In genomic region chr17:75506888-75507287, GRCh38 we compare ENCODE assay signal across 24 cellular contexts. TPM values are rescaled to one million over a fixed set of nuclear protein-coding genes. Genes with fewer than 3 reads are reported as not detected.
DNase-seq lines count a peak whose midpoint lies in the region; ATAC-seq and TF ChIP-seq lines count a peak whose summit lies in the region.
"Had no signal": no experiment of that assay in that cellular context is flagged by ENCODE, and none has a peak within 500 bp of the region (broad histone marks: within the 10 kb centered on the region; RNA-seq: fewer than 3 reads in every experiment).

No MANE protein-coding gene starts in this region.

- in situ Hi-C loops in ACHN (cut with HindIII; ENCODE audit: low pct_ligation_motif_present, low pct_unique_long_range_greater_than_20kb, low sequenced_read_pairs): no loop called here

- H3K9me3 Mint-ChIP-seq in activated naive CD4-positive, alpha-beta T cell treated with anti-CD3 and anti-CD28 coated beads for 36 hours: no peaks in the 10 kb centered on the region
- H3K9me3 Mint-ChIP-seq: CD4-positive, CD25-positive, alpha-beta regulatory T cell had no signal

- TF ChIP-seq POLR2A in gastroesophageal sphincter (IDR thresholded peaks at IDR 0.05) (no peak), spleen (IDR thresholded peaks at IDR 0.05) (no peak)

- DNase-seq in left ventricle myocardium inferior (no peak), Right ventricle myocardium superior (no peak), spleen (peak; percentile 69), ACHN (no peak)
- DNase-seq in activated naive CD4-positive, alpha-beta T cell treated with anti-CD3 and anti-CD28 coated beads for 36 hours: no peak
- DNase-seq: 8988T; CD4-positive, CD25-positive, alpha-beta regulatory T cell; EL; GF-D8; GOT3; HCEC 1CT; MG63; NCI-H1417; NCI-H1694 treated with DMSO at 0.1 percent for 48 hours; NCI-H2081 treated with DMSO at 0.1 percent for 48 hours; NCI-H2171 treated with DMSO at 0.1 percent for 48 hours; NCI-H524 treated with DMSO at 0.1 percent for 48 hours; NCI-H82; OCI-M1; SHP77 had no signal

- H3K4me1 Mint-ChIP-seq in activated naive CD4-positive, alpha-beta T cell treated with anti-CD3 and anti-CD28 coated beads for 36 hours (ENCODE audit: low read depth): no peaks in the 10 kb centered on the region
- H3K4me1 Mint-ChIP-seq: B cell; CD4-positive, CD25-positive, alpha-beta regulatory T cell had no signal

- CTCF ChIA-PET in activated naive CD4-positive, alpha-beta T cell treated with anti-CD3 and anti-CD28 coated beads for 36 hours (lab: Charles Lee): no interaction called here

- H3K9me3 ChIP-seq in left ventricle myocardium inferior (replicated peaks): no peaks in the 10 kb centered on the region
- no peaks in the 10 kb centered on the region for H3K9me3 ChIP-seq in gastroesophageal sphincter
- no peaks in the 10 kb centered on the region for H3K9me3 ChIP-seq in spleen
- H3K9me3 ChIP-seq: MG63 had no signal

- intact Hi-C loops in left ventricle myocardium inferior (cut with micrococcal nuclease): no loop called here
- intact Hi-C loops in Right ventricle myocardium superior (cut with DNase I): no loop called here
- intact Hi-C loops in spleen (cut with DNase I; ENCODE audit: low total_unique reads): no loop called here
- intact Hi-C loops in activated naive CD4-positive, alpha-beta T cell treated with anti-CD3 and anti-CD28 coated beads for 36 hours (cut with micrococcal nuclease): no loop called here

- H3K4me3 Mint-ChIP-seq in activated naive CD4-positive, alpha-beta T cell treated with anti-CD3 and anti-CD28 coated beads for 36 hours: no peak overlapping the region
- H3K4me3 Mint-ChIP-seq: B cell; CD4-positive, CD25-positive, alpha-beta regulatory T cell had no signal

- no peak overlapping the region for H3K27ac Mint-ChIP-seq in activated naive CD4-positive, alpha-beta T cell treated with anti-CD3 and anti-CD28 coated beads for 36 hours
- H3K27ac Mint-ChIP-seq: B cell; CD4-positive, CD25-positive, alpha-beta regulatory T cell had no signal

- TF ChIP-seq CTCF in left ventricle myocardium inferior (IDR thresholded peaks at IDR 0.05; ENCODE audit: borderline replicate concordance): no peak
- no peak for TF ChIP-seq CTCF in gastroesophageal sphincter (IDR thresholded peaks at IDR 0.05)
- no peak for TF ChIP-seq CTCF in spleen (IDR thresholded peaks at IDR 0.05 in 8 of 11, conservative IDR thresholded peaks at IDR 0.05 in 3 of 11)

- no peaks in the 10 kb centered on the region for H3K36me3 Mint-ChIP-seq in activated naive CD4-positive, alpha-beta T cell treated with anti-CD3 and anti-CD28 coated beads for 36 hours (ENCODE audit: low read depth)
- H3K36me3 Mint-ChIP-seq: CD4-positive, CD25-positive, alpha-beta regulatory T cell had no signal

- no peak for ATAC-seq in Right ventricle myocardium superior (ENCODE audit: poor library complexity)
- no peak for ATAC-seq in gastroesophageal sphincter
- no peak for ATAC-seq in HG03442 (IDR thresholded peaks at IDR 0.05; ENCODE audit: unreplicated experiment)
- ATAC-seq: K562 had no signal

- H3K27me3 ChIP-seq in left ventricle myocardium inferior (ENCODE audit: low read depth): no peaks in the 10 kb centered on the region
- H3K27me3 ChIP-seq in gastroesophageal sphincter: no peaks in the 10 kb centered on the region
- H3K27me3 ChIP-seq in spleen (replicated peaks in 1 of 7): no peaks in the 10 kb centered on the region
- H3K27me3 ChIP-seq: MG63 had no signal

- peak overlapping the region; percentile 96 for H3K27ac ChIP-seq in left ventricle myocardium inferior (replicated peaks)
- peak overlapping the region in 3 of 4 donors; percentile 90 to 98 (median 90) for H3K27ac ChIP-seq in gastroesophageal sphincter
- peak overlapping the region in 5 of 8 donors; percentile 21 to 90 (median 82) for H3K27ac ChIP-seq in spleen

- H3K36me3 ChIP-seq in left ventricle myocardium inferior (peaks cover 71% of the 10 kb centered on the region), gastroesophageal sphincter (peaks cover 0 to 72% of the 10 kb centered on the region in 2 donors), spleen (peaks cover 0 to 71% (median 6%) of the 10 kb centered on the region in 6 donors)

- no peak for TF ChIP-seq EP300 in gastroesophageal sphincter (IDR thresholded peaks at IDR 0.05)

- H3K27me3 Mint-ChIP-seq in activated naive CD4-positive, alpha-beta T cell treated with anti-CD3 and anti-CD28 coated beads for 36 hours (ENCODE audit: low read depth): no peaks in the 10 kb centered on the region
- H3K27me3 Mint-ChIP-seq: B cell had no signal

- WGBS in gastroesophageal sphincter (ENCODE audit: low coverage in 1 of 2), 2 donors: 78% methylated on average over 6 of the region's 20 CpGs; no CpG with 5 or more reads in 1 of the 2 donors
- 85 to 94% (median 87%) methylated on average over 19 to 20 of the region's 20 CpGs for WGBS in spleen, 5 donors

- peaks cover 68% of the 10 kb centered on the region for H3K4me1 ChIP-seq in left ventricle myocardium inferior
- H3K4me1 ChIP-seq in gastroesophageal sphincter: peaks cover 0 to 75% (median 14%) of the 10 kb centered on the region in 3 donors
- H3K4me1 ChIP-seq in spleen: peaks cover 0 to 98% (median 59%) of the 10 kb centered on the region in 6 donors

- no peak overlapping the region for H3K4me3 ChIP-seq in left ventricle myocardium inferior
- no peak overlapping the region for H3K4me3 ChIP-seq in gastroesophageal sphincter
- no peak overlapping the region for H3K4me3 ChIP-seq in spleen
- H3K4me3 ChIP-seq: K562, MG63 had no signal

RNA-seq across cellular contexts. Expression of gene CASKIN2, which starts 8.4 kb away (rescaled TPM):
- 34.3 TPM for total RNA-seq in left ventricle myocardium inferior
- 33.3 TPM for total RNA-seq in Right ventricle myocardium superior
- 10 to 100 TPM; 13.7 to 46.0 (median 15.6) TPM for total RNA-seq in gastroesophageal sphincter
- 100 to 1,000 TPM in 3 of 7 donors, 10 to 100 TPM in 4; 33.5 to 135 (median 51.1) TPM for total RNA-seq in spleen
- polyA plus RNA-seq in spleen: 10 to 100 TPM in 1 of 3 donors, 1 to 10 TPM in 2; 4.7 to 27.8 (median 6.2) TPM
- 1 to 10 TPM; 1.0 to 1.1 TPM for total RNA-seq in activated naive CD4-positive, alpha-beta T cell treated with anti-CD3 and anti-CD28 coated beads for 36 hours

RNA-seq across cellular contexts. Expression of gene TSEN54, which starts 9.4 kb away (rescaled TPM):
- total RNA-seq in left ventricle myocardium inferior: 6.8 TPM
- 5.6 TPM for total RNA-seq in Right ventricle myocardium superior
- total RNA-seq in gastroesophageal sphincter: 10 to 100 TPM; 15.8 to 26.5 (median 17.1) TPM
- total RNA-seq in spleen: 10 to 100 TPM; 31.0 to 58.1 (median 35.4) TPM
- polyA plus RNA-seq in spleen: 10 to 100 TPM; 40.8 to 87.8 (median 68.9) TPM
- total RNA-seq in activated naive CD4-positive, alpha-beta T cell treated with anti-CD3 and anti-CD28 coated beads for 36 hours: 10 to 100 TPM; 21.4 to 22.0 TPM

RNA-seq across cellular contexts. Expression of gene LLGL2, which starts 18.6 kb away (rescaled TPM):
- total RNA-seq in left ventricle myocardium inferior (2.0 TPM), Right ventricle myocardium superior (3.6 TPM), gastroesophageal sphincter (1 to 10 TPM; 2.3 to 7.9 (median 5.8) TPM), spleen (10 to 100 TPM; 44.0 to 97.8 (median 75.1) TPM)
- polyA plus RNA-seq in spleen: 100 to 1,000 TPM in 1 of 3 donors, 10 to 100 TPM in 2; 28.6 to 153 (median 92.6) TPM
- 1 to 10 TPM; 6.2 to 6.8 TPM for total RNA-seq in activated naive CD4-positive, alpha-beta T cell treated with anti-CD3 and anti-CD28 coated beads for 36 hours

RNA-seq across cellular contexts. Expression of gene TMEM94, which starts 50.5 kb away (rescaled TPM):
- 38.8 TPM for total RNA-seq in left ventricle myocardium inferior
- total RNA-seq in Right ventricle myocardium superior: 38.0 TPM
- total RNA-seq in gastroesophageal sphincter: 10 to 100 TPM; 31.0 to 50.3 (median 42.8) TPM
- total RNA-seq in spleen: 100 to 1,000 TPM in 1 of 7 donors, 10 to 100 TPM in 6; 66.6 to 101 (median 94.1) TPM
- polyA plus RNA-seq in spleen: 10 to 100 TPM; 24.8 to 77.8 (median 59.5) TPM
- total RNA-seq in activated naive CD4-positive, alpha-beta T cell treated with anti-CD3 and anti-CD28 coated beads for 36 hours: 10 to 100 TPM; 50.4 to 53.5 TPM

Comparison
In these comparisons a context has a peak if more than half of its experiments do, and no peak if none do; other contexts are left out.
1. RNA of gene CASKIN2, which starts 8.4 kb away (total RNA-seq): 33.5 to 135 TPM in spleen, 34.3 TPM in left ventricle myocardium inferior (single experiment), 33.3 TPM in Right ventricle myocardium superior (single experiment) and 13.7 to 46.0 TPM in gastroesophageal sphincter; 1.0 to 1.1 TPM in activated naive CD4-positive, alpha-beta T cell treated with anti-CD3 and anti-CD28 coated beads for 36 hours; every median in the first group is over 4 times any median in the second.
2. Peak in every context shown above with its lines, with median percentiles within 50 percentile points of each other: H3K27ac ChIP-seq.